Comparison of ENCODE assay signal across 31 cellular contexts in the genomic region with DNA sequence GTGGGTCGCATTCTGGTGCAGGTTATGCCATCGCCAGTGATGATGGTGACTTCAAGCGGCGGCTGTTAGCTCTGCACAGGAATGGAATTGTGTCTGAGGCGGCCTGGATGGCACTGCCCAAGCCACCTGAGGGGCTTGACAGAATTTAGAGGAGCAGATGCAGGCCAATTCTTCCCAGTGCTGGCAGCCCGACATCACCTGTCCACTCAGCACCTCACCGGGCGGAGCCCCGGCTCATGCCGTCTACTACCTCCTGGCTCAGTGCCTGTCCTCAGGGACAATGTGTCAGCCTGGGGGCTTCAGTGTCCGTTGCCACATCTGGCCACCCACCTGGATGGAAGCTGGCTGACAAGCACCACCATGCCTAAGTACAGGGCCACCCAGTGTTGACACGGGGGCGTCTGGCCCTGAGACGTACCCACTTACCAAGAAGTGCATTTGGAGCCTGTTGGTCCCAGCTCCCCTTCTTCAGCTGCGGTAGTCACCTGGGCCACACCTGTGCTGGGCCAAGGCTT.
"Had no signal": no experiment of that assay in that cellular context is flagged by ENCODE, and none has a peak within 500 bp of the region (broad histone marks: within the 10 kb centered on the region; RNA-seq: fewer than 3 reads in every experiment).

No MANE protein-coding gene starts in this region.

- ATAC-seq: naive thymus-derived CD8-positive, alpha-beta T cell; natural killer cell treated with Interleukin-12 subunit alpha and Interleukin-12 subunit beta and Interleukin-15 and Interleukin-18, amount 100 ng/mL, for 72 hours; psoas muscle; right cardiac atrium; stimulated activated memory B cell treated with anti-CD40 and anti-IgM and Interleukin-4, amounts not matched to agents 10 μg/mL and 1 μg/mL and 100 μg/mL, for 72 hours; stimulated activated naive CD8-positive, alpha-beta T cell treated with anti-CD3 and anti-CD28 coated beads, Interleukin-15, amount 100 ng/mL, for 72 hours; stimulated activated naive CD8-positive, alpha-beta T cell treated with anti-CD3 and anti-CD28 coated beads, Interleukin-15, Interleukin-2, amounts not matched to agents 100 U/mL and 50 U/mL, for 24 hours had no signal

- H3K27me3 ChIP-seq: ovary, right lobe of liver, sigmoid colon, testis, tibial artery, transverse colon, upper lobe of left lung, vagina had no signal

- H3K9me3 Mint-ChIP-seq: natural killer cell treated with Interleukin-12 subunit alpha and Interleukin-12 subunit beta and Interleukin-15 and Interleukin-18, amount 100 ng/mL, for 72 hours; nephron progenitor cell had no signal

- H3K4me3 ChIP-seq: ovary, psoas muscle, right lobe of liver, sigmoid colon, smooth muscle cell, spleen, suprapubic skin, testis, tibial artery, transverse colon, upper lobe of left lung, vagina had no signal

- H3K79me2 ChIP-seq: parathyroid adenoma had no signal

- H3K36me3 ChIP-seq: ovary, right lobe of liver, sigmoid colon, spleen, suprapubic skin, tibial artery, transverse colon, upper lobe of left lung, vagina had no signal

- H3K4me1 ChIP-seq: parathyroid adenoma, psoas muscle, right lobe of liver, spleen, suprapubic skin, testis, tibial artery, upper lobe of left lung, vagina had no signal

- H3K4me3 Mint-ChIP-seq: naive thymus-derived CD8-positive, alpha-beta T cell; natural killer cell treated with Interleukin-12 subunit alpha and Interleukin-12 subunit beta and Interleukin-15 and Interleukin-18, amount 100 ng/mL, for 72 hours; nephron progenitor cell; neural crest cell; stimulated activated memory B cell treated with anti-CD40 and anti-IgM and Interleukin-4, amounts not matched to agents 10 μg/mL and 1 μg/mL and 100 μg/mL, for 72 hours; stimulated activated naive CD8-positive, alpha-beta T cell treated with anti-CD3 and anti-CD28 coated beads, Interleukin-15, amount 100 ng/mL, for 72 hours had no signal

- H3K4me2 ChIP-seq: smooth muscle cell had no signal

- H3K9me3 ChIP-seq: ovary, psoas muscle, right lobe of liver, sigmoid colon, spleen, suprapubic skin, testis, tibial artery, transverse colon, upper lobe of left lung, vagina had no signal

- DNase-seq: naive thymus-derived CD8-positive, alpha-beta T cell; nephron progenitor cell; occipital lobe; ovary; posterior cingulate gyrus; psoas muscle; right cardiac atrium; right lobe of liver; sigmoid colon; spleen; stimulated activated CD4-positive, alpha-beta T cell treated with anti-CD3 and anti-CD28 coated beads, Interleukin-12 subunit alpha, Interleukin-12 subunit beta, amount 100 ng/mL, for 4 hours; stimulated activated CD4-positive, alpha-beta T cell treated with anti-CD3 and anti-CD28 coated beads, Interleukin-1b, Interleukin-23, amount 100 ng/mL, for 48 hours; stimulated activated CD4-positive, alpha-beta T cell treated with anti-CD3 and anti-CD28 coated beads, Interleukin-4, amount 100 ng/mL, for 1 hour; stimulated activated CD4-positive, alpha-beta T cell treated with anti-CD3 and anti-CD28 coated beads, Interleukin-4, amount 100 ng/mL, for 4 hours; stimulated activated CD8-positive, alpha-beta memory T cell treated with anti-CD3 and anti-CD28 coated beads, Interleukin-4, amount 100 ng/mL, for 48 hours; stimulated activated naive CD4-positive, alpha-beta T cell; stimulated activated naive CD8-positive, alpha-beta T cell treated with anti-CD3 and anti-CD28 coated beads, Interleukin-15, amount 100 ng/mL, for 72 hours; stimulated activated naive CD8-positive, alpha-beta T cell treated with anti-CD3 and anti-CD28 coated beads, Interleukin-15, Interleukin-2, amounts not matched to agents 100 U/mL and 50 U/mL, for 24 hours; substantia nigra; testis; tibial artery; transverse colon had no signal

- H3K36me3 Mint-ChIP-seq: naive thymus-derived CD8-positive, alpha-beta T cell; natural killer cell treated with Interleukin-12 subunit alpha and Interleukin-12 subunit beta and Interleukin-15 and Interleukin-18, amount 100 ng/mL, for 72 hours; stimulated activated memory B cell treated with anti-CD40 and anti-IgM and Interleukin-4, amounts not matched to agents 10 μg/mL and 1 μg/mL and 100 μg/mL, for 72 hours had no signal

- H2AFZ ChIP-seq: parathyroid adenoma had no signal

- H3K27ac ChIP-seq: ovary, parathyroid adenoma, psoas muscle, right lobe of liver, sigmoid colon, spleen, suprapubic skin, testis, tibial artery, transverse colon, upper lobe of left lung, vagina had no signal

- H3K27ac Mint-ChIP-seq: naive thymus-derived CD8-positive, alpha-beta T cell; natural killer cell treated with Interleukin-12 subunit alpha and Interleukin-12 subunit beta and Interleukin-15 and Interleukin-18, amount 100 ng/mL, for 72 hours; nephron progenitor cell; progenitor cell of endocrine pancreas; stimulated activated memory B cell treated with anti-CD40 and anti-IgM and Interleukin-4, amounts not matched to agents 10 μg/mL and 1 μg/mL and 100 μg/mL, for 72 hours; stimulated activated naive CD8-positive, alpha-beta T cell treated with anti-CD3 and anti-CD28 coated beads, Interleukin-15, amount 100 ng/mL, for 72 hours had no signal

- H3K9ac ChIP-seq: parathyroid adenoma had no signal

- H3K4me1 Mint-ChIP-seq: naive thymus-derived CD8-positive, alpha-beta T cell; stimulated activated memory B cell treated with anti-CD40 and anti-IgM and Interleukin-4, amounts not matched to agents 10 μg/mL and 1 μg/mL and 100 μg/mL, for 72 hours; stimulated activated naive CD8-positive, alpha-beta T cell treated with anti-CD3 and anti-CD28 coated beads, Interleukin-15, amount 100 ng/mL, for 72 hours had no signal
